2 cellular contexts compared by ENCODE assay signal in genomic region chr14:102164241-102164641, GRCh38.
A peak's percentile ranks its signal among the peaks of the same experiment; 100 is the strongest.
TF ChIP-seq lines count a peak whose summit lies in the region.

No MANE protein-coding gene starts in this region.

TF ChIP-seq in H1, 55 proteins besides CTCF, POLR2A, EP300 and RAD21 (continued from another document):
- no peak for TF ChIP-seq CBX5 (IDR thresholded peaks at IDR 0.05; ENCODE audit: low read depth, low read length)
- peak; percentile 79 for TF ChIP-seq RFX5 (IDR thresholded peaks at IDR 0.05; ENCODE audit: borderline replicate concordance, low read depth, low read length)
- no peak for TF ChIP-seq BACH1 (IDR thresholded peaks at IDR 0.05; ENCODE audit: low read length)
- TF ChIP-seq TEAD4 (IDR thresholded peaks at IDR 0.05; ENCODE audit: low read depth, low read length) = no peak

TF ChIP-seq in GM23338, 12 proteins besides CTCF, POLR2A, EP300 and RAD21:
- TF ChIP-seq ZNF462 (CRISPR knock-in tag; IDR thresholded peaks at IDR 0.05) = no peak
- no peak for TF ChIP-seq NANOG (IDR thresholded peaks at IDR 0.05; ENCODE audit: borderline replicate concordance)
- TF ChIP-seq CREB1 (CRISPR knock-in tag; IDR thresholded peaks at IDR 0.05; ENCODE audit: low read depth) = no peak
- no peak for TF ChIP-seq ETS1 (IDR thresholded peaks at IDR 0.05)
- TF ChIP-seq EZH2phosphoT487 (IDR thresholded peaks at IDR 0.05; ENCODE audit: unreplicated experiment) = no peak
- TF ChIP-seq REST (IDR thresholded peaks at IDR 0.05; ENCODE audit: unreplicated experiment) = no peak
- TF ChIP-seq STAT1 (IDR thresholded peaks at IDR 0.05; ENCODE audit: unreplicated experiment) = no peak
